Comparison of ENCODE assay signal across 9 cellular contexts in genomic region chr15:36817776-36818175, GRCh38.
"Had no signal": no experiment of that assay in that cellular context is flagged by ENCODE, and none has a peak within 500 bp of the region (broad histone marks: within the 10 kb centered on the region; RNA-seq: fewer than 3 reads in every experiment).

No MANE protein-coding gene starts in this region.

- DNase-seq: GM23248, GOT3, H7, HFFc6, KBM-7 had no signal

- H2AFZ ChIP-seq: GM23248 had no signal

- H3K9me3 ChIP-seq: HAP-1 had no signal

- H3K27ac ChIP-seq: GM23248, HL-60 had no signal

- H3K4me3 ChIP-seq: GM23248, HAP-1 had no signal

- H3K9ac ChIP-seq: GM23248 had no signal

- H3K36me3 ChIP-seq: HAP-1 had no signal

- ATAC-seq: HCT116, HepG2 had no signal
